In genomic region chr12:96194572-96194889, GRCh38 we compare ENCODE assay signal across 1 cellular context.
TF ChIP-seq lines count a peak whose summit lies in the region.

No MANE protein-coding gene starts in this region.

TF ChIP-seq in GM23338, 12 proteins besides CTCF, POLR2A, EP300 and RAD21 (continued from another document):
- TF ChIP-seq REST (IDR thresholded peaks at IDR 0.05; ENCODE audit: unreplicated experiment) (no peak), STAT1 (IDR thresholded peaks at IDR 0.05; ENCODE audit: unreplicated experiment) (no peak), ETS1 (IDR thresholded peaks at IDR 0.05) (no peak), POLR2AphosphoS5 (IDR thresholded peaks at IDR 0.05; ENCODE audit: low read depth) (no peak), JUNB (IDR thresholded peaks at IDR 0.05; ENCODE audit: unreplicated experiment) (no peak), ZNF331 (CRISPR knock-in tag; IDR thresholded peaks at IDR 0.05; ENCODE audit: low read depth) (no peak)
